1 cellular context compared by ENCODE assay signal in genomic region chr2:128260239-128261138, GRCh38.
TF ChIP-seq lines count a peak whose summit lies in the region.

No MANE protein-coding gene starts in this region.

TF ChIP-seq in WTC11, 78 proteins besides CTCF, POLR2A, EP300 and RAD21 (continued from another document):
- TF ChIP-seq, protein P1, sequence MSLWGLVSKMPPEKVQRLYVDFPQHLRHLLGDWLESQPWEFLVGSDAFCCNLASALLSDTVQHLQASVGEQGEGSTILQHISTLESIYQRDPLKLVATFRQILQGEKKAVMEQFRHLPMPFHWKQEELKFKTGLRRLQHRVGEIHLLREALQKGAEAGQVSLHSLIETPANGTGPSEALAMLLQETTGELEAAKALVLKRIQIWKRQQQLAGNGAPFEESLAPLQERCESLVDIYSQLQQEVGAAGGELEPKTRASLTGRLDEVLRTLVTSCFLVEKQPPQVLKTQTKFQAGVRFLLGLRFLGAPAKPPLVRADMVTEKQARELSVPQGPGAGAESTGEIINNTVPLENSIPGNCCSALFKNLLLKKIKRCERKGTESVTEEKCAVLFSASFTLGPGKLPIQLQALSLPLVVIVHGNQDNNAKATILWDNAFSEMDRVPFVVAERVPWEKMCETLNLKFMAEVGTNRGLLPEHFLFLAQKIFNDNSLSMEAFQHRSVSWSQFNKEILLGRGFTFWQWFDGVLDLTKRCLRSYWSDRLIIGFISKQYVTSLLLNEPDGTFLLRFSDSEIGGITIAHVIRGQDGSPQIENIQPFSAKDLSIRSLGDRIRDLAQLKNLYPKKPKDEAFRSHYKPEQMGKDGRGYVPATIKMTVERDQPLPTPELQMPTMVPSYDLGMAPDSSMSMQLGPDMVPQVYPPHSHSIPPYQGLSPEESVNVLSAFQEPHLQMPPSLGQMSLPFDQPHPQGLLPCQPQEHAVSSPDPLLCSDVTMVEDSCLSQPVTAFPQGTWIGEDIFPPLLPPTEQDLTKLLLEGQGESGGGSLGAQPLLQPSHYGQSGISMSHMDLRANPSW (CRISPR knock-in tag; conservative IDR thresholded peaks at IDR 0.05; ENCODE audit: low read depth), result no peak
- TF ChIP-seq ZNF416 (CRISPR knock-in tag; IDR thresholded peaks at IDR 0.05) (no peak), ETV6 (CRISPR knock-in tag; IDR thresholded peaks at IDR 0.05) (no peak), CREB1 (CRISPR knock-in tag; IDR thresholded peaks at IDR 0.05) (no peak), ZMAT4 (CRISPR knock-in tag; IDR thresholded peaks at IDR 0.05) (no peak), ATF2 (CRISPR knock-in tag; IDR thresholded peaks at IDR 0.05; ENCODE audit: borderline replicate concordance, low read depth) (no peak), ZNF263 (CRISPR knock-in tag; IDR thresholded peaks at IDR 0.05; ENCODE audit: low read depth) (no peak; the same call in 1 of the 2 replicates), ZNF512 (CRISPR knock-in tag; IDR thresholded peaks at IDR 0.05; ENCODE audit: borderline replicate concordance) (no peak), GABPB1 (CRISPR knock-in tag; IDR thresholded peaks at IDR 0.05) (peak; percentile 35; the same call in 1 of the 2 replicates), GRHL2 (CRISPR knock-in tag; IDR thresholded peaks at IDR 0.05; ENCODE audit: insufficient replicate concordance, severe bottlenecking) (no peak), RELA (CRISPR knock-in tag; IDR thresholded peaks at IDR 0.05; ENCODE audit: borderline replicate concordance) (no peak), JUN (CRISPR knock-in tag; IDR thresholded peaks at IDR 0.05) (no peak), FOXP4 (CRISPR knock-in tag; IDR thresholded peaks at IDR 0.05) (no peak)
- TF ChIP-seq, protein P2, sequence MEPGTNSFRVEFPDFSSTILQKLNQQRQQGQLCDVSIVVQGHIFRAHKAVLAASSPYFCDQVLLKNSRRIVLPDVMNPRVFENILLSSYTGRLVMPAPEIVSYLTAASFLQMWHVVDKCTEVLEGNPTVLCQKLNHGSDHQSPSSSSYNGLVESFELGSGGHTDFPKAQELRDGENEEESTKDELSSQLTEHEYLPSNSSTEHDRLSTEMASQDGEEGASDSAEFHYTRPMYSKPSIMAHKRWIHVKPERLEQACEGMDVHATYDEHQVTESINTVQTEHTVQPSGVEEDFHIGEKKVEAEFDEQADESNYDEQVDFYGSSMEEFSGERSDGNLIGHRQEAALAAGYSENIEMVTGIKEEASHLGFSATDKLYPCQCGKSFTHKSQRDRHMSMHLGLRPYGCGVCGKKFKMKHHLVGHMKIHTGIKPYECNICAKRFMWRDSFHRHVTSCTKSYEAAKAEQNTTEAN (CRISPR knock-in tag; IDR thresholded peaks at IDR 0.05), result 0 out of 2 replicates have a peak, but pooled peaks have one; percentile 50
- TF ChIP-seq, protein P3, sequence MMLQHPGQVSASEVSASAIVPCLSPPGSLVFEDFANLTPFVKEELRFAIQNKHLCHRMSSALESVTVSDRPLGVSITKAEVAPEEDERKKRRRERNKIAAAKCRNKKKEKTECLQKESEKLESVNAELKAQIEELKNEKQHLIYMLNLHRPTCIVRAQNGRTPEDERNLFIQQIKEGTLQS (CRISPR knock-in tag; conservative IDR thresholded peaks at IDR 0.05), result no peak
- TF ChIP-seq, protein P4, sequence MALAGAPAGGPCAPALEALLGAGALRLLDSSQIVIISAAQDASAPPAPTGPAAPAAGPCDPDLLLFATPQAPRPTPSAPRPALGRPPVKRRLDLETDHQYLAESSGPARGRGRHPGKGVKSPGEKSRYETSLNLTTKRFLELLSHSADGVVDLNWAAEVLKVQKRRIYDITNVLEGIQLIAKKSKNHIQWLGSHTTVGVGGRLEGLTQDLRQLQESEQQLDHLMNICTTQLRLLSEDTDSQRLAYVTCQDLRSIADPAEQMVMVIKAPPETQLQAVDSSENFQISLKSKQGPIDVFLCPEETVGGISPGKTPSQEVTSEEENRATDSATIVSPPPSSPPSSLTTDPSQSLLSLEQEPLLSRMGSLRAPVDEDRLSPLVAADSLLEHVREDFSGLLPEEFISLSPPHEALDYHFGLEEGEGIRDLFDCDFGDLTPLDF (CRISPR knock-in tag; IDR thresholded peaks at IDR 0.05), result no peak
TF ChIP-seq in WTC11: peak in this region for 7.
